In the genomic region with DNA sequence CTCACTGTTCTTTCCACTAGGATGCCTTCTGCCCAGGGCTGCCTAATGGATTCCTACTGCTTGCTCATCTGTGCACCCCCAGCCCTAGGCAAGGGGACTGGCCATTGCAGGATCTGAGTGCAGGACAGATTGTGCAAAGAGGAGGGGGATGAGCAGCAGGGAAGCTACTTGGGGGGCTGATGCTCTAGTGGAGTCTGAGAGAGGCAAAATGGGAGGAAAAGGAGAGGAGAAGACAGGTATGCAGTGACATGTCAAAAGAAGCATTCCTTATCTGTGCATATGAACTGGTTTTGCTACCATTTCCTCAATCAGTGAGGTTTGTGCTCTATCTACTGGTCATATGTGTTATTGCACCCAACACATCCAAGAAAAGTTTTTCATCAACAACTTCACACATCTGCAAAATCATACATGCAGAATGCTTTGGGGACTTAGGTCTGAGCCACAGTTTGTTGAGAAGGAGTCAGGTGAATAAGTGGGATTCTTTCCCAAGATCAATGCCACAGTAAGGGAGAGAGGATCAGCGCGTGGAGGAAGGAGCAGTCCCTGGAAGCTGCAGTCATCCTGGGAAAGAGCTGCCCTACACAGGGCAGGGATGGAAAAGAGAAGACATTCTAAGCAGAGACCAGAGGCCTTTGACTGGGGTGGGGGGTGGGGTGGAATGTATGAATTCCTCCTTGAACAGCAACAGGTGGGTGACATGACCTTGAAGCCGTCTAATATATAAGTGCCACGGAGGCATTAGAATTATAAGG, we compare ENCODE assay signal across 9 cellular contexts. TPM values are rescaled to one million over a fixed set of nuclear protein-coding genes. Genes with fewer than 3 reads are reported as not detected.
A peak's percentile ranks its signal among the peaks of the same experiment; 100 is the strongest.
DNase-seq lines count a peak whose midpoint lies in the region; ATAC-seq and TF ChIP-seq lines count a peak whose summit lies in the region.
"Had no signal": no experiment of that assay in that cellular context is flagged by ENCODE, and none has a peak within 500 bp of the region (broad histone marks: within the 10 kb centered on the region; RNA-seq: fewer than 3 reads in every experiment).

No MANE protein-coding gene starts in this region.

- H3K27me3 Mint-ChIP-seq in activated CD8-positive, alpha-beta T cell treated with anti-CD3 and anti-CD28 coated beads for 36 hours: no peaks in the 10 kb centered on the region
- no peaks in the 10 kb centered on the region for H3K27me3 Mint-ChIP-seq in activated CD8-positive, alpha-beta T cell treated with anti-CD3 and anti-CD28 coated beads, Interleukin-2, amount 10 ng/mL, durations not matched to agents 7 days and 5 days (ENCODE audit: low read depth)

- DNase-seq in activated CD8-positive, alpha-beta T cell treated with anti-CD3 and anti-CD28 coated beads for 36 hours: no peak
- no peak for DNase-seq in activated CD8-positive, alpha-beta T cell treated with anti-CD3 and anti-CD28 coated beads, Interleukin-2, amount 10 ng/mL, durations not matched to agents 7 days and 5 days
- DNase-seq in NCI-H345 treated with DMSO at 0.1 percent for 48 hours (lab: John Stamatoyannopoulos, UW; ENCODE audit: unreplicated experiment) (peak; percentile 17), colonic mucosa (peak; percentile 12), right lobe of liver (no peak), H4 (ENCODE audit: low spot score) (no peak)
- DNase-seq in effector memory CD4-positive, alpha-beta T cell: no peak

- ATAC-seq in activated CD8-positive, alpha-beta T cell treated with anti-CD3 and anti-CD28 coated beads for 36 hours: no peak
- ATAC-seq in activated CD8-positive, alpha-beta T cell treated with anti-CD3 and anti-CD28 coated beads, Interleukin-2, amount 10 ng/mL, durations not matched to agents 7 days and 5 days: no peak
- peak; percentile 52 for ATAC-seq in HG02588 (IDR thresholded peaks at IDR 0.05; ENCODE audit: unreplicated experiment)
- ATAC-seq in right lobe of liver: peak; percentile 61 to 84 (median 80)

- H3K4me1 Mint-ChIP-seq in activated CD8-positive, alpha-beta T cell treated with anti-CD3 and anti-CD28 coated beads for 36 hours (ENCODE audit: low read depth): no peaks in the 10 kb centered on the region
- no peaks in the 10 kb centered on the region for H3K4me1 Mint-ChIP-seq in activated CD8-positive, alpha-beta T cell treated with anti-CD3 and anti-CD28 coated beads, Interleukin-2, amount 10 ng/mL, durations not matched to agents 7 days and 5 days (ENCODE audit: low read depth)

- H3K4me3 ChIP-seq in colonic mucosa: no peak overlapping the region
- H3K4me3 ChIP-seq in right lobe of liver: no peak overlapping the region
- H3K4me3 ChIP-seq in effector memory CD4-positive, alpha-beta T cell (ENCODE audit: insufficient read depth, low read depth, low read length, poor library complexity, severe bottlenecking): no peak overlapping the region

- no peaks in the 10 kb centered on the region for H3K9me3 Mint-ChIP-seq in activated CD8-positive, alpha-beta T cell treated with anti-CD3 and anti-CD28 coated beads for 36 hours
- H3K9me3 Mint-ChIP-seq in activated CD8-positive, alpha-beta T cell treated with anti-CD3 and anti-CD28 coated beads, Interleukin-2, amount 10 ng/mL, durations not matched to agents 7 days and 5 days (ENCODE audit: insufficient read depth): no peaks in the 10 kb centered on the region
- H3K9me3 Mint-ChIP-seq: activated naive CD4-positive, alpha-beta T cell treated with anti-CD3 and anti-CD28 coated beads, Interleukin-2, amount 50 U/mL, for 72 hours had no signal

- no peaks in the 10 kb centered on the region for H3K27me3 ChIP-seq in colonic mucosa
- H3K27me3 ChIP-seq in right lobe of liver: no peaks in the 10 kb centered on the region
- no peaks in the 10 kb centered on the region for H3K27me3 ChIP-seq in effector memory CD4-positive, alpha-beta T cell (replicated peaks; ENCODE audit: control insufficient read depth, insufficient read depth, low read length, poor library complexity, severe bottlenecking)

- H3K36me3 ChIP-seq in colonic mucosa: no peaks in the 10 kb centered on the region
- peaks cover 0 to 22% (median 4%) of the 10 kb centered on the region in 4 donors for H3K36me3 ChIP-seq in right lobe of liver
- H3K36me3 ChIP-seq in effector memory CD4-positive, alpha-beta T cell (ENCODE audit: control insufficient read depth, insufficient read depth, low read length): no peaks in the 10 kb centered on the region

- no peak overlapping the region for H3K4me3 Mint-ChIP-seq in activated CD8-positive, alpha-beta T cell treated with anti-CD3 and anti-CD28 coated beads for 36 hours
- no peak overlapping the region for H3K4me3 Mint-ChIP-seq in activated CD8-positive, alpha-beta T cell treated with anti-CD3 and anti-CD28 coated beads, Interleukin-2, amount 10 ng/mL, durations not matched to agents 7 days and 5 days

- H3K27ac Mint-ChIP-seq in activated CD8-positive, alpha-beta T cell treated with anti-CD3 and anti-CD28 coated beads for 36 hours: no peak overlapping the region
- H3K27ac Mint-ChIP-seq in activated CD8-positive, alpha-beta T cell treated with anti-CD3 and anti-CD28 coated beads, Interleukin-2, amount 10 ng/mL, durations not matched to agents 7 days and 5 days: no peak overlapping the region
- H3K27ac Mint-ChIP-seq: activated naive CD4-positive, alpha-beta T cell treated with anti-CD3 and anti-CD28 coated beads, Interleukin-2, amount 50 U/mL, for 72 hours had no signal

- H3K9ac ChIP-seq in colonic mucosa (ENCODE audit: low read depth in 2 of 2, low read length in 2 of 2): no peak overlapping the region

- WGBS in right lobe of liver (ENCODE audit: insufficient coverage, low coverage, low lambda C conversion rate, missing lambda C conversion rate): 60% methylated on average over 2 of the region's 4 CpGs

- no peak for TF ChIP-seq POLR2A in right lobe of liver (IDR thresholded peaks at IDR 0.05)

- H3K4me1 ChIP-seq in colonic mucosa: no peaks in the 10 kb centered on the region
- H3K4me1 ChIP-seq in right lobe of liver: no peaks in the 10 kb centered on the region
- no peaks in the 10 kb centered on the region for H3K4me1 ChIP-seq in effector memory CD4-positive, alpha-beta T cell (ENCODE audit: control insufficient read depth, insufficient read depth, low read length, poor library complexity, severe bottlenecking)

- POLR2A ChIA-PET in activated CD8-positive, alpha-beta T cell treated with anti-CD3 and anti-CD28 coated beads for 36 hours (lab: Charles Lee): no interaction called here
- POLR2A ChIA-PET in activated CD8-positive, alpha-beta T cell treated with anti-CD3 and anti-CD28 coated beads, Interleukin-2, amount 10 ng/mL, durations not matched to agents 7 days and 5 days (lab: Charles Lee): no interaction called here

- H3K27ac ChIP-seq in colonic mucosa: no peak overlapping the region
- no peak overlapping the region for H3K27ac ChIP-seq in right lobe of liver
- H3K27ac ChIP-seq in effector memory CD4-positive, alpha-beta T cell (ENCODE audit: insufficient read depth, low read length, poor library complexity, severe bottlenecking): no peak overlapping the region

- no peaks in the 10 kb centered on the region for H3K36me3 Mint-ChIP-seq in activated CD8-positive, alpha-beta T cell treated with anti-CD3 and anti-CD28 coated beads for 36 hours (ENCODE audit: low read depth)
- H3K36me3 Mint-ChIP-seq in activated CD8-positive, alpha-beta T cell treated with anti-CD3 and anti-CD28 coated beads, Interleukin-2, amount 10 ng/mL, durations not matched to agents 7 days and 5 days (ENCODE audit: low read depth): no peaks in the 10 kb centered on the region
- H3K36me3 Mint-ChIP-seq: activated naive CD4-positive, alpha-beta T cell treated with anti-CD3 and anti-CD28 coated beads, Interleukin-2, amount 50 U/mL, for 72 hours had no signal

- CTCF ChIA-PET in activated CD8-positive, alpha-beta T cell treated with anti-CD3 and anti-CD28 coated beads for 36 hours (lab: Charles Lee): interaction anchor here (0.6 to 2.6 kb wide), 10 partner anchors 8 to 156 kb away, joined by 3 to 14 read pairs (median 4); no protein-coding TSS in a partner anchor
- CTCF ChIA-PET in activated CD8-positive, alpha-beta T cell treated with anti-CD3 and anti-CD28 coated beads, Interleukin-2, amount 10 ng/mL, durations not matched to agents 7 days and 5 days (lab: Charles Lee): interaction anchor here (0.7 to 2.5 kb wide), 11 partner anchors 15 to 1765 kb away, joined by 3 to 14 read pairs (median 5); partner anchors contain the start of gene TRABD2B

- intact Hi-C loops in activated CD8-positive, alpha-beta T cell treated with anti-CD3 and anti-CD28 coated beads for 36 hours (cut with micrococcal nuclease): loop anchor here (5.0 to 10.0 kb wide), 2 partner anchors 130 to 242 kb away; partner anchors contain the start of gene TRABD2B
- intact Hi-C loops in colonic mucosa (cut with DNase I) (no loop called here), right lobe of liver (cut with DNase I) (no loop called here)

- no peaks in the 10 kb centered on the region for H3K9me3 ChIP-seq in colonic mucosa
- H3K9me3 ChIP-seq in right lobe of liver: no peaks in the 10 kb centered on the region
- no peaks in the 10 kb centered on the region for H3K9me3 ChIP-seq in effector memory CD4-positive, alpha-beta T cell (ENCODE audit: control insufficient read depth, low read length)

- peak; percentile 66 for TF ChIP-seq CTCF in activated CD8-positive, alpha-beta T cell treated with anti-CD3 and anti-CD28 coated beads for 36 hours (IDR thresholded peaks at IDR 0.05)
- TF ChIP-seq CTCF in colonic mucosa (IDR thresholded peaks at IDR 0.05): peak; percentile 46
- peak; percentile 64 to 89 (median 70) for TF ChIP-seq CTCF in right lobe of liver (IDR thresholded peaks at IDR 0.05)

RNA-seq across cellular contexts. Expression of gene SLC5A9, which starts 14.4 kb away (rescaled TPM):
- not detected for total RNA-seq in activated CD8-positive, alpha-beta T cell treated with anti-CD3 and anti-CD28 coated beads for 36 hours
- total RNA-seq in activated CD8-positive, alpha-beta T cell treated with anti-CD3 and anti-CD28 coated beads, Interleukin-2, amount 10 ng/mL, durations not matched to agents 7 days and 5 days: not detected
- total RNA-seq in colonic mucosa (1 to 10 TPM; 1.4 to 3.2 TPM), right lobe of liver (10 to 100 TPM in 4 of 6 experiments, 1 to 10 TPM in 2; 8.5 to 16.9 (median 11.8) TPM)
- total RNA-seq in H4 (2014; rRNA removed; shearing (Covaris generic)): not detected in 2 replicates
- total RNA-seq: activated naive CD4-positive, alpha-beta T cell treated with anti-CD3 and anti-CD28 coated beads, Interleukin-2, amount 50 U/mL, for 72 hours had no signal

Comparison
In these comparisons a context has a peak if more than half of its experiments do, and no peak if none do; other contexts are left out.
1. ATAC-seq: peak in HG02588 (single experiment) and right lobe of liver (4 of 4); none in activated CD8-positive, alpha-beta T cell treated with anti-CD3 and anti-CD28 coated beads for 36 hours (single experiment) and activated CD8-positive, alpha-beta T cell treated with anti-CD3 and anti-CD28 coated beads, Interleukin-2, amount 10 ng/mL, durations not matched to agents 7 days and 5 days (single experiment).
2. DNase-seq: peak in NCI-H345 treated with DMSO at 0.1 percent for 48 hours (single experiment) and colonic mucosa (single experiment); none in activated CD8-positive, alpha-beta T cell treated with anti-CD3 and anti-CD28 coated beads for 36 hours (single experiment), activated CD8-positive, alpha-beta T cell treated with anti-CD3 and anti-CD28 coated beads, Interleukin-2, amount 10 ng/mL, durations not matched to agents 7 days and 5 days (single experiment), right lobe of liver (0 of 3), H4 (single experiment) and effector memory CD4-positive, alpha-beta T cell (0 of 3).
3. Peak in every context shown above with its lines, with median percentiles within 50 percentile points of each other: CTCF ChIP-seq.